2 cellular contexts compared by ENCODE assay signal in genomic region chr4:85368240-85368639, GRCh38.
TF ChIP-seq lines count a peak whose summit lies in the region.

No MANE protein-coding gene starts in this region.

TF ChIP-seq in GM23338, 12 proteins besides CTCF, POLR2A, EP300 and RAD21:
- TF ChIP-seq EZH2phosphoT487 (IDR thresholded peaks at IDR 0.05; ENCODE audit: unreplicated experiment) (no peak), ETS1 (IDR thresholded peaks at IDR 0.05) (no peak), POLR2AphosphoS5 (IDR thresholded peaks at IDR 0.05; ENCODE audit: low read depth) (no peak), ZNF331 (CRISPR knock-in tag; IDR thresholded peaks at IDR 0.05; ENCODE audit: low read depth) (no peak), ZNF462 (CRISPR knock-in tag; IDR thresholded peaks at IDR 0.05) (no peak), REST (IDR thresholded peaks at IDR 0.05; ENCODE audit: unreplicated experiment) (no peak)

TF ChIP-seq in H1, 55 proteins besides CTCF, POLR2A, EP300 and RAD21:
- TF ChIP-seq NANOG (IDR thresholded peaks at IDR 0.05; ENCODE audit: insufficient read depth, low read depth, low read length, poor library complexity, severe bottlenecking) (no peak), USF2 (IDR thresholded peaks at IDR 0.05; ENCODE audit: low read length) (peak; percentile 32; the same call in 1 of the 2 replicates), RFX5 (IDR thresholded peaks at IDR 0.05; ENCODE audit: borderline replicate concordance, low read depth, low read length) (no peak), SIX5 (IDR thresholded peaks at IDR 0.05; ENCODE audit: low read depth, low read length) (no peak)
